18 cellular contexts compared by ENCODE assay signal in the genomic region with DNA sequence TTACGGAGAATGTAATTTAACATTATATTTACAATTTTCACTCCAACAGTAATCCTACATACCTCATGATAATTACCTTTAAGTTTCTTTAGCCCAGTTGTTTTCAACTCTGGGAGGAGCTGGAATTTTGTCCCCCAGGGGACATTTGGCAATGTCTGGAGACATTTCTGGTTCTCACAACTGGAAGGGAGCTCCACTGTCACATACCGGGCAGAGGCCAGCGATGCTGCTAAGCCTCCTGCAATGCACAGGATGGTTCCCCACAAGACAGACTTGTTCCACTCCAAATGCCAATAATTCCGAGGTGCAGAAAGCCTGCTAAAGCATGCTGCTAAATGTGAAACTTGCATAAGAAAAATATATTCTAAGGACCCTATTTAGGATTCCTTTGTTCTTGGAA.
A peak's percentile ranks its signal among the peaks of the same experiment; 100 is the strongest.
DNase-seq lines count a peak whose midpoint lies in the region; ATAC-seq and TF ChIP-seq lines count a peak whose summit lies in the region.
"Had no signal": no experiment of that assay in that cellular context is flagged by ENCODE, and none has a peak within 500 bp of the region (broad histone marks: within the 10 kb centered on the region; RNA-seq: fewer than 3 reads in every experiment).

No MANE protein-coding gene starts in this region.

- no peak overlapping the region for H4K12ac ChIP-seq in trophoblast cell (ENCODE audit: low read depth, low read length)

- peaks cover 2 to 4% of the 10 kb centered on the region in 2 experiments for H3K4me1 ChIP-seq in trophoblast cell (ENCODE audit: control insufficient read depth in 1 of 2, insufficient read depth in 2 of 2, low read length in 2 of 2)
- H3K4me1 ChIP-seq: BE2C, BLaER1 had no signal

- no peak overlapping the region for H2BK12ac ChIP-seq in trophoblast cell (ENCODE audit: low read length)

- H3K27me3 Mint-ChIP-seq in Calu3 (ENCODE audit: unreplicated experiment) = peaks cover 15% of the 10 kb centered on the region
- H3K27me3 Mint-ChIP-seq: CD4-positive, alpha-beta memory T cell; CD4-positive, CD25-positive, alpha-beta regulatory T cell had no signal

- no peak overlapping the region for H2AK5ac ChIP-seq in trophoblast cell (ENCODE audit: low read length)

- H3K9me3 Mint-ChIP-seq in Calu3 (ENCODE audit: low read depth, unreplicated experiment) = peaks cover 6% of the 10 kb centered on the region

- H3K27ac ChIP-seq in trophoblast cell (ENCODE audit: low read depth, low read length) = no peak overlapping the region
- H3K27ac ChIP-seq: BLaER1 had no signal

- DNase-seq in islet precursor cell (peak; percentile 59), trophoblast cell (peak; percentile 83 to 91), Calu3 (no peak), NCI-H1092 (lab: John Stamatoyannopoulos, UW) (no peak)
- DNase-seq: 8988T; ACHN; BE2C; C1 segment of cervical spinal cord; CD4-positive, alpha-beta memory T cell; CD4-positive, CD25-positive, alpha-beta regulatory T cell; CD8-positive, alpha-beta memory T cell; COR-L47; DMS79 treated with DMSO at 0.1 percent for 48 hours; GDM1 had no signal

- no peak overlapping the region for H3K4me3 ChIP-seq in trophoblast cell (ENCODE audit: low read depth, low read length)
- H3K4me3 ChIP-seq: BLaER1, GM12878 had no signal

- no peak overlapping the region for H4K91ac ChIP-seq in trophoblast cell (ENCODE audit: low read depth, low read length)

- no CpG with 5 or more reads among the region's 4 CpGs for WGBS in trophoblast cell (ENCODE audit: extremely low coverage, insufficient coverage, insufficient read length)

- no peak overlapping the region for H3K4ac ChIP-seq in trophoblast cell (ENCODE audit: low read depth, low read length)

- H2BK120ac ChIP-seq in trophoblast cell (ENCODE audit: insufficient read depth, low read length, poor library complexity) = no peak overlapping the region

- no peak overlapping the region for H3K27ac Mint-ChIP-seq in Calu3 (ENCODE audit: unreplicated experiment)
- H3K27ac Mint-ChIP-seq: CD14-positive monocyte; CD4-positive, alpha-beta memory T cell; CD4-positive, CD25-positive, alpha-beta regulatory T cell; CD8-positive, alpha-beta memory T cell had no signal

- H3K9ac ChIP-seq in trophoblast cell (ENCODE audit: low read length) = no peak overlapping the region
- H3K9ac ChIP-seq: BLaER1 had no signal

- H3K4me1 Mint-ChIP-seq in Calu3 (ENCODE audit: low read depth, unreplicated experiment) = peaks cover 22% of the 10 kb centered on the region
- H3K4me1 Mint-ChIP-seq: CD14-positive monocyte; CD4-positive, alpha-beta memory T cell; CD4-positive, CD25-positive, alpha-beta regulatory T cell; CD8-positive, alpha-beta memory T cell had no signal

- H2BK5ac ChIP-seq in trophoblast cell (ENCODE audit: low read depth, low read length, poor library complexity) = no peak overlapping the region

- H4K8ac ChIP-seq in trophoblast cell (ENCODE audit: low read depth, low read length) = no peak overlapping the region

- CTCF ChIA-PET in Calu3 (lab: Charles Lee) = no interaction called here

- H3K79me2 ChIP-seq in trophoblast cell (ENCODE audit: control insufficient read depth, insufficient read depth, low read length, poor library complexity) = no peaks in the 10 kb centered on the region

- no peak for TF ChIP-seq CTCF in Calu3 (IDR thresholded peaks at IDR 0.05; ENCODE audit: unreplicated experiment)

- H3K36me3 Mint-ChIP-seq in Calu3 (ENCODE audit: insufficient read depth, unreplicated experiment) = no peaks in the 10 kb centered on the region
- H3K36me3 Mint-ChIP-seq: CD14-positive monocyte; CD4-positive, alpha-beta memory T cell; CD4-positive, CD25-positive, alpha-beta regulatory T cell; CD8-positive, alpha-beta memory T cell had no signal

- no peaks in the 10 kb centered on the region for H3K79me1 ChIP-seq in trophoblast cell (ENCODE audit: low read length)

- no peak overlapping the region for H3K4me2 ChIP-seq in trophoblast cell (ENCODE audit: low read length)
- H3K4me2 ChIP-seq: BLaER1 had no signal

- intact Hi-C loops in Calu3 (cut with micrococcal nuclease; ENCODE audit: unreplicated experiment) = no loop called here

- H3K18ac ChIP-seq in trophoblast cell (ENCODE audit: low read length) = no peak overlapping the region

- H3K4me3 Mint-ChIP-seq in Calu3 (ENCODE audit: low read depth, unreplicated experiment) = no peak overlapping the region
- H3K4me3 Mint-ChIP-seq: CD14-positive monocyte; CD4-positive, alpha-beta memory T cell; CD4-positive, CD25-positive, alpha-beta regulatory T cell; CD8-positive, alpha-beta memory T cell had no signal

- no TSS peak for BruUV-seq in Calu3 (replicated peaks; lab: Mats Ljungman, UMichigan)

- ATAC-seq in HG02588 (IDR thresholded peaks at IDR 0.05; ENCODE audit: unreplicated experiment) = no peak
- ATAC-seq: GM12878 had no signal

- no peaks in the 10 kb centered on the region for H3K36me3 ChIP-seq in trophoblast cell (ENCODE audit: control insufficient read depth in 1 of 2, insufficient read depth in 2 of 2, low read length in 2 of 2)
- H3K36me3 ChIP-seq: BE2C, BLaER1 had no signal

- no peak overlapping the region for H3K23ac ChIP-seq in trophoblast cell (ENCODE audit: low read length)

- no peak overlapping the region for H3K14ac ChIP-seq in trophoblast cell (ENCODE audit: low read length)

- no peaks in the 10 kb centered on the region for H3K9me3 ChIP-seq in trophoblast cell (ENCODE audit: insufficient read depth, low read depth, low read length)
- H3K9me3 ChIP-seq: BE2C, BLaER1 had no signal

- H3K27me3 ChIP-seq in trophoblast cell (ENCODE audit: insufficient read depth, low read length) = no peaks in the 10 kb centered on the region
- H3K27me3 ChIP-seq: BE2C, BLaER1 had no signal

- H2AFZ ChIP-seq in trophoblast cell (ENCODE audit: insufficient read depth, low read length, poor library complexity) = no peak overlapping the region

Comparison
In these comparisons a context has a peak if more than half of its experiments do, and no peak if none do; other contexts are left out.
1. DNase-seq: peak in islet precursor cell (single experiment) and trophoblast cell (2 of 2); none in Calu3 (single experiment) and NCI-H1092 (single experiment).